16 cellular contexts compared by ENCODE assay signal in the genomic region with DNA sequence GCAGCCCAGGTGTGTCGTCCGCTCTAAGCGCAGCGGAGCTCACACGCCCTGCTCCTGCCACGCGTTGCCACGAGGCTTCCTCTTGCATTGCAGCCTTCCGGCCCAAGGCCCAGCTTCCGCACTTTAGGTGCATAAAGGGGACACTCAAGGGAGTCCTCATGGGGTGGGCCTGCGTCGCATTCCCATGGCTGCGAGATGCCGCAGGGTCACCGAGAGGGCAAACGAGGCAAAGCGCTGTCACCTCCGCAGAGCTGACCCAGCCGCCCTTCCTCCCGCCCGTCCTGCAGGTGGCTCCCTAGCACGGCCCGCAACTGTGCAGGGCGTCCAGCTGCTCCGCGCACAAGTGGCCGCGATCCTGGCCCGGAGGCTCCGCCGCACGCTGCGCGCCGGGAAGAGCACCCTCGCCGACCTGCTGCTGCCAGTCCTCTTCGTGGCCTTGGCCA.
DNase-seq lines count a peak whose midpoint lies in the region; ATAC-seq and TF ChIP-seq lines count a peak whose summit lies in the region.
"Had no signal": no experiment of that assay in that cellular context is flagged by ENCODE, and none has a peak within 500 bp of the region (broad histone marks: within the 10 kb centered on the region; RNA-seq: fewer than 3 reads in every experiment).

No MANE protein-coding gene starts in this region.

- no peaks in the 10 kb centered on the region for H3K4me1 Mint-ChIP-seq in activated CD4-positive, alpha-beta memory T cell treated with anti-CD3 and anti-CD28 coated beads, Interleukin-2, amount 10 ng/mL, durations not matched to agents 7 days and 5 days

- H3K9me3 Mint-ChIP-seq in activated CD4-positive, alpha-beta memory T cell treated with anti-CD3 and anti-CD28 coated beads, Interleukin-2, amount 10 ng/mL, durations not matched to agents 7 days and 5 days: no peaks in the 10 kb centered on the region

- H3K4me1 ChIP-seq in upper lobe of right lung: no peaks in the 10 kb centered on the region
- H3K4me1 ChIP-seq: BLaER1 had no signal

- no peak overlapping the region for H3K27ac Mint-ChIP-seq in activated CD4-positive, alpha-beta memory T cell treated with anti-CD3 and anti-CD28 coated beads, Interleukin-2, amount 10 ng/mL, durations not matched to agents 7 days and 5 days

- no peaks in the 10 kb centered on the region for H3K36me3 ChIP-seq in upper lobe of right lung
- H3K36me3 ChIP-seq: BLaER1 had no signal

- DNase-seq in Right ventricle myocardium inferior (ENCODE audit: missing footprints): no peak
- no peak for DNase-seq in cardiac septum (ENCODE audit: low spot score)
- DNase-seq in left lobe of liver (ENCODE audit: low spot score): no peak
- DNase-seq in upper lobe of right lung: no peak
- DNase-seq in activated CD4-positive, alpha-beta memory T cell treated with anti-CD3 and anti-CD28 coated beads, Interleukin-2, amount 10 ng/mL, durations not matched to agents 7 days and 5 days: no peak
- no peak for DNase-seq in NCI-H128 (lab: John Stamatoyannopoulos, UW; ENCODE audit: unreplicated experiment)
- DNase-seq: HCEC 1CT, NCI-H146, NCI-H2227 treated with DMSO at 0.1 percent for 48 hours, NCI-H526, OCI-M1, RPMI8226 had no signal

- ATAC-seq in Right ventricle myocardium inferior: peak; percentile 63
- ATAC-seq in SK-N-SH treated with all-trans-retinoic acid at 6 μM for 48 hours: 0 out of 3 replicates have a peak, but pooled peaks have one; percentile 16
- peak; percentile 32 for ATAC-seq in left lobe of liver
- peak; percentile 81 for ATAC-seq in upper lobe of right lung
- ATAC-seq in GM18498 (IDR thresholded peaks at IDR 0.05; ENCODE audit: unreplicated experiment): no peak

- intact Hi-C loops in Right ventricle myocardium inferior (cut with DNase I): no loop called here
- intact Hi-C loops in cardiac septum (cut with DNase I): no loop called here
- intact Hi-C loops in upper lobe of right lung (cut with DNase I): no loop called here

- H3K27ac ChIP-seq in upper lobe of right lung: no peak overlapping the region
- H3K27ac ChIP-seq: 22Rv1, BLaER1 had no signal

- H3K36me3 Mint-ChIP-seq in activated CD4-positive, alpha-beta memory T cell treated with anti-CD3 and anti-CD28 coated beads, Interleukin-2, amount 10 ng/mL, durations not matched to agents 7 days and 5 days (ENCODE audit: low read depth): no peaks in the 10 kb centered on the region

- TF ChIP-seq CTCF in upper lobe of right lung (IDR thresholded peaks at IDR 0.05): no peak

- no peaks in the 10 kb centered on the region for H3K9me3 ChIP-seq in upper lobe of right lung

- POLR2A ChIA-PET in activated CD4-positive, alpha-beta memory T cell treated with anti-CD3 and anti-CD28 coated beads, Interleukin-2, amount 10 ng/mL, durations not matched to agents 7 days and 5 days (lab: Charles Lee): no interaction called here

- H3K27me3 Mint-ChIP-seq in activated CD4-positive, alpha-beta memory T cell treated with anti-CD3 and anti-CD28 coated beads, Interleukin-2, amount 10 ng/mL, durations not matched to agents 7 days and 5 days: no peaks in the 10 kb centered on the region

- H3K27me3 ChIP-seq in upper lobe of right lung: no peaks in the 10 kb centered on the region
- H3K27me3 ChIP-seq: BLaER1 had no signal

- H3K4me3 Mint-ChIP-seq in activated CD4-positive, alpha-beta memory T cell treated with anti-CD3 and anti-CD28 coated beads, Interleukin-2, amount 10 ng/mL, durations not matched to agents 7 days and 5 days: no peak overlapping the region

- no peak overlapping the region for H3K4me3 ChIP-seq in upper lobe of right lung
- H3K4me3 ChIP-seq: BLaER1 had no signal

- CTCF ChIA-PET in activated CD4-positive, alpha-beta memory T cell treated with anti-CD3 and anti-CD28 coated beads, Interleukin-2, amount 10 ng/mL, durations not matched to agents 7 days and 5 days (lab: Charles Lee): no interaction called here

TF ChIP-seq in SK-N-SH treated with all-trans-retinoic acid at 6 μM for 48 hours, 23 proteins besides CTCF, POLR2A, EP300 and RAD21:
- TF ChIP-seq ISL1 (CRISPR knock-in tag; IDR thresholded peaks at IDR 0.05): no peak
- no peak for TF ChIP-seq GLIS3 (CRISPR knock-in tag; IDR thresholded peaks at IDR 0.05)
- no peak for TF ChIP-seq TOX (CRISPR knock-in tag; IDR thresholded peaks at IDR 0.05; ENCODE audit: borderline replicate concordance)
- TF ChIP-seq CSDC2 (CRISPR knock-in tag; IDR thresholded peaks at IDR 0.05): no peak
- TF ChIP-seq, protein P1, sequence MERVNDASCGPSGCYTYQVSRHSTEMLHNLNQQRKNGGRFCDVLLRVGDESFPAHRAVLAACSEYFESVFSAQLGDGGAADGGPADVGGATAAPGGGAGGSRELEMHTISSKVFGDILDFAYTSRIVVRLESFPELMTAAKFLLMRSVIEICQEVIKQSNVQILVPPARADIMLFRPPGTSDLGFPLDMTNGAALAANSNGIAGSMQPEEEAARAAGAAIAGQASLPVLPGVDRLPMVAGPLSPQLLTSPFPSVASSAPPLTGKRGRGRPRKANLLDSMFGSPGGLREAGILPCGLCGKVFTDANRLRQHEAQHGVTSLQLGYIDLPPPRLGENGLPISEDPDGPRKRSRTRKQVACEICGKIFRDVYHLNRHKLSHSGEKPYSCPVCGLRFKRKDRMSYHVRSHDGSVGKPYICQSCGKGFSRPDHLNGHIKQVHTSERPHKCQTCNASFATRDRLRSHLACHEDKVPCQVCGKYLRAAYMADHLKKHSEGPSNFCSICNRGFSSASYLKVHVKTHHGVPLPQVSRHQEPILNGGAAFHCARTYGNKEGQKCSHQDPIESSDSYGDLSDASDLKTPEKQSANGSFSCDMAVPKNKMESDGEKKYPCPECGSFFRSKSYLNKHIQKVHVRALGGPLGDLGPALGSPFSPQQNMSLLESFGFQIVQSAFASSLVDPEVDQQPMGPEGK (CRISPR knock-in tag; IDR thresholded peaks at IDR 0.05; ENCODE audit: borderline replicate concordance): no peak
- TF ChIP-seq, protein P2, sequence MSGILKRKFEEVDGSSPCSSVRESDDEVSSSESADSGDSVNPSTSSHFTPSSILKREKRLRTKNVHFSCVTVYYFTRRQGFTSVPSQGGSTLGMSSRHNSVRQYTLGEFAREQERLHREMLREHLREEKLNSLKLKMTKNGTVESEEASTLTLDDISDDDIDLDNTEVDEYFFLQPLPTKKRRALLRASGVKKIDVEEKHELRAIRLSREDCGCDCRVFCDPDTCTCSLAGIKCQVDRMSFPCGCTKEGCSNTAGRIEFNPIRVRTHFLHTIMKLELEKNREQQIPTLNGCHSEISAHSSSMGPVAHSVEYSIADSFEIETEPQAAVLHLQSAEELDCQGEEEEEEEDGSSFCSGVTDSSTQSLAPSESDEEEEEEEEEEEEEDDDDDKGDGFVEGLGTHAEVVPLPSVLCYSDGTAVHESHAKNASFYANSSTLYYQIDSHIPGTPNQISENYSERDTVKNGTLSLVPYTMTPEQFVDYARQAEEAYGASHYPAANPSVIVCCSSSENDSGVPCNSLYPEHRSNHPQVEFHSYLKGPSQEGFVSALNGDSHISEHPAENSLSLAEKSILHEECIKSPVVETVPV (CRISPR knock-in tag; IDR thresholded peaks at IDR 0.05): no peak
- TF ChIP-seq RARB (CRISPR knock-in tag; IDR thresholded peaks at IDR 0.05): no peak
- TF ChIP-seq OSR1 (CRISPR knock-in tag; IDR thresholded peaks at IDR 0.05): no peak
- no peak for TF ChIP-seq TCF4 (CRISPR knock-in tag; IDR thresholded peaks at IDR 0.05; ENCODE audit: borderline replicate concordance)
- no peak for TF ChIP-seq ARNTL (CRISPR knock-in tag; IDR thresholded peaks at IDR 0.05; ENCODE audit: borderline replicate concordance, low read depth)
- no peak for TF ChIP-seq ZC3H10 (CRISPR knock-in tag; IDR thresholded peaks at IDR 0.05)
- no peak for TF ChIP-seq BACH2 (CRISPR knock-in tag; IDR thresholded peaks at IDR 0.05; ENCODE audit: borderline replicate concordance)
- TF ChIP-seq, protein P3, sequence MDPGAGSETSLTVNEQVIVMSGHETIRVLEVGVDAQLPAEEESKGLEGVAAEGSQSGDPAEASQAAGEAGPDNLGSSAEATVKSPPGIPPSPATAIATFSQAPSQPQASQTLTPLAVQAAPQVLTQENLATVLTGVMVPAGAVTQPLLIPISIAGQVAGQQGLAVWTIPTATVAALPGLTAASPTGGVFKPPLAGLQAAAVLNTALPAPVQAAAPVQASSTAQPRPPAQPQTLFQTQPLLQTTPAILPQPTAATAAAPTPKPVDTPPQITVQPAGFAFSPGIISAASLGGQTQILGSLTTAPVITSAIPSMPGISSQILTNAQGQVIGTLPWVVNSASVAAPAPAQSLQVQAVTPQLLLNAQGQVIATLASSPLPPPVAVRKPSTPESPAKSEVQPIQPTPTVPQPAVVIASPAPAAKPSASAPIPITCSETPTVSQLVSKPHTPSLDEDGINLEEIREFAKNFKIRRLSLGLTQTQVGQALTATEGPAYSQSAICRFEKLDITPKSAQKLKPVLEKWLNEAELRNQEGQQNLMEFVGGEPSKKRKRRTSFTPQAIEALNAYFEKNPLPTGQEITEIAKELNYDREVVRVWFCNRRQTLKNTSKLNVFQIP (CRISPR knock-in tag; IDR thresholded peaks at IDR 0.05; ENCODE audit: borderline replicate concordance, low read depth): no peak
- no peak for TF ChIP-seq ZFP30 (CRISPR knock-in tag; IDR thresholded peaks at IDR 0.05)
- no peak for TF ChIP-seq ZNF565 (CRISPR knock-in tag; conservative IDR thresholded peaks at IDR 0.05; ENCODE audit: low read depth)
- no peak for TF ChIP-seq ZNF70 (CRISPR knock-in tag; IDR thresholded peaks at IDR 0.05)
- no peak for TF ChIP-seq ZNF8 (CRISPR knock-in tag; IDR thresholded peaks at IDR 0.05)
- no peak for TF ChIP-seq ZFP3 (CRISPR knock-in tag; IDR thresholded peaks at IDR 0.05)
